1 cellular context compared by ENCODE assay signal in the genomic region with DNA sequence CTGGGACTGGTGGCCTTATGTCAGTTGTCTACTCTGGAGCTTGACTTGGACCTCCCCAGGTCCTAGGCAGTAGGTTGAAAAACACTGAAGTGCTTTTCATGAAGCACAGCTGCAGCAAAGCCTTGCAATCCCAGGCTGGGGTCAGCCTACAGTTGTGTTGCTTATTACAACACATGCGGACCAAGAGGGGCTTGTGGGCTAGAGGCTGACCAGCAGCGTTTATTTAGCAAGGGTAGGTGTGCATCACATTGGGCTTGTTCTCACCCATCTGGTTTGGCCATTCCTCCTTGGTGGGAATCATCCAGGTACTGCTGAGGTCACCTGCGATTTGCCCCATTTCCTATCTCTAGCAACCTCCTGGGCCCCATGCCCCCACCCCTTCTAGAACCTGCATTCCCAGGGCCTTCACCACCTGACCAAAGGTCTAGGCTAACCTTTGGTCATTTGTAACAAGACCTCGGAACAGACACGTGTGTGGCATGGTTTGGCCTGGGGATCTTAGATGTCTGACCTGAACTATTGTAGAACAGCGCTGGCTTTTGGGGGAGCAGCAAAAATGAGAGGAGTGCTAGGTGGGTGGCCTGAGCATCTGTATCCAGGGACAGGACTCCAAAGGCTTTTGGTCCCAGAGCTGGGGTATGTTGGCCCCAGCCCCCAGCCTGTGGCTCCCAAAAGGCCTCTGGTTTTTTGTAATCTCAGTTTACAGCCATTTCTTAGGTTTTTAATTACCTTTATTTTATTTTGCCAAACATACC.
A peak's percentile ranks its signal among the peaks of the same experiment; 100 is the strongest.
TF ChIP-seq lines count a peak whose summit lies in the region.

No MANE protein-coding gene starts in this region.

TF ChIP-seq in endothelial cell of umbilical vein, 7 proteins besides CTCF, POLR2A, EP300 and RAD21:
- TF ChIP-seq MYC (IDR thresholded peaks at IDR 0.05; ENCODE audit: low read depth, low read length), result no peak
- peak; percentile 68 for TF ChIP-seq POLR2AphosphoS5 (IDR thresholded peaks at IDR 0.05; ENCODE audit: insufficient read depth, low read depth, low read length)
- no peak for TF ChIP-seq EZH2 (IDR thresholded peaks at IDR 0.05; ENCODE audit: borderline replicate concordance, low read depth, low read length, severe bottlenecking)
